ENCODE assay signal across 27 cellular contexts in genomic region chr6:24534329-24534728, GRCh38.
"Had no signal": no experiment of that assay in that cellular context is flagged by ENCODE, and none has a peak within 500 bp of the region (broad histone marks: within the 10 kb centered on the region; RNA-seq: fewer than 3 reads in every experiment).

No MANE protein-coding gene starts in this region.

- H3K4me2 ChIP-seq: neural progenitor cell had no signal

- H2AFZ ChIP-seq: neural progenitor cell had no signal

- H3K36me3 Mint-ChIP-seq: natural killer cell had no signal

- H3K9me3 Mint-ChIP-seq: naive thymus-derived CD4-positive, alpha-beta T cell; natural killer cell; nephron; neural progenitor cell; stimulated activated effector memory CD8-positive, alpha-beta T cell treated with anti-CD3 and anti-CD28 coated beads, Interleukin-12 subunit alpha, Interleukin-12 subunit beta, amount 100 ng/mL, for 72 hours; stimulated activated naive B cell treated with anti-CD40 and anti-IgM and Interleukin-4, amounts not matched to agents 10 μg/mL and 1 μg/mL and 100 μg/mL, for 72 hours; stimulated activated naive CD8-positive, alpha-beta T cell treated with anti-CD3 and anti-CD28 coated beads, Interleukin-15, Interleukin-2, amounts not matched to agents 100 ng/mL and 50 ng/mL, for 24 hours; type B pancreatic cell had no signal

- ATAC-seq: naive thymus-derived CD4-positive, alpha-beta T cell; natural killer cell; pancreas; psoas muscle; right cardiac atrium; right lobe of liver; stimulated activated effector memory CD8-positive, alpha-beta T cell treated with anti-CD3 and anti-CD28 coated beads, Interleukin-12 subunit alpha, Interleukin-12 subunit beta, amount 100 ng/mL, for 72 hours; stimulated activated naive B cell treated with anti-CD40 and anti-IgM and Interleukin-4, amounts not matched to agents 10 μg/mL and 1 μg/mL and 100 μg/mL, for 72 hours had no signal

- H3K4me3 Mint-ChIP-seq: naive thymus-derived CD4-positive, alpha-beta T cell; natural killer cell; nephron; neural progenitor cell; stimulated activated effector memory CD8-positive, alpha-beta T cell treated with anti-CD3 and anti-CD28 coated beads, Interleukin-12 subunit alpha, Interleukin-12 subunit beta, amount 100 ng/mL, for 72 hours; stimulated activated naive B cell treated with anti-CD40 and anti-IgM and Interleukin-4, amounts not matched to agents 10 μg/mL and 1 μg/mL and 100 μg/mL, for 72 hours; stimulated activated naive CD8-positive, alpha-beta T cell treated with anti-CD3 and anti-CD28 coated beads, Interleukin-15, Interleukin-2, amounts not matched to agents 100 ng/mL and 50 ng/mL, for 24 hours; type B pancreatic cell had no signal

- H3K27me3 Mint-ChIP-seq: naive thymus-derived CD4-positive, alpha-beta T cell; stimulated activated naive B cell treated with anti-CD40 and anti-IgM and Interleukin-4, amounts not matched to agents 10 μg/mL and 1 μg/mL and 100 μg/mL, for 72 hours; stimulated activated naive CD8-positive, alpha-beta T cell treated with anti-CD3 and anti-CD28 coated beads, Interleukin-15, Interleukin-2, amounts not matched to agents 100 ng/mL and 50 ng/mL, for 24 hours; type B pancreatic cell had no signal

- DNase-seq: naive thymus-derived CD4-positive, alpha-beta T cell; natural killer cell; nucleus accumbens; pancreas; psoas muscle; right cardiac atrium; right lobe of liver; sigmoid colon; small intestine; stimulated activated CD4-positive, alpha-beta T cell treated with anti-CD3 and anti-CD28 coated beads, Interleukin-15, amount 100 ng/mL, for 24 hours; stimulated activated CD4-positive, alpha-beta T cell treated with anti-CD3 and anti-CD28 coated beads, Interleukin-2, amount 100 ng/mL, for 24 hours; stimulated activated CD4-positive, alpha-beta T cell treated with anti-CD3 and anti-CD28 coated beads, Interleukin-2, amount 100 ng/mL, for 48 hours; stimulated activated CD4-positive, alpha-beta T cell treated with anti-CD3 and anti-CD28 coated beads, Interleukin-4, amount 100 ng/mL, for 24 hours; stimulated activated naive B cell treated with anti-CD40 and anti-IgM and Interleukin-4, amounts not matched to agents 10 μg/mL and 1 μg/mL and 100 μg/mL, for 72 hours; stimulated activated naive CD4-positive, alpha-beta T cell treated with Interleukin-2 at 50 U/mL for 16 hours; stomach; testis; tibial artery; transverse colon had no signal

- H3K4me1 ChIP-seq: pancreas, psoas muscle, right lobe of liver, sigmoid colon, stomach, testis, tibial artery, transverse colon, vagina had no signal

- FAIRE-seq: pancreas, small intestine, urothelium cell line had no signal

- H3K4me1 Mint-ChIP-seq: natural killer cell; nephron; stimulated activated effector memory CD8-positive, alpha-beta T cell treated with anti-CD3 and anti-CD28 coated beads, Interleukin-12 subunit alpha, Interleukin-12 subunit beta, amount 100 ng/mL, for 72 hours; stimulated activated naive B cell treated with anti-CD40 and anti-IgM and Interleukin-4, amounts not matched to agents 10 μg/mL and 1 μg/mL and 100 μg/mL, for 72 hours had no signal

- H3K36me3 ChIP-seq: neural progenitor cell, neutrophil had no signal

- H3K9ac ChIP-seq: neural progenitor cell had no signal

- H3K27me3 ChIP-seq: neural progenitor cell, neutrophil, pancreas, right lobe of liver, sigmoid colon, stomach, testis, tibial artery, transverse colon, vagina had no signal

- H3K4me3 ChIP-seq: neural progenitor cell, pancreas, psoas muscle, right lobe of liver, sigmoid colon, stomach, testis, tibial artery, transverse colon, vagina had no signal

- H3K27ac Mint-ChIP-seq: natural killer cell; nephron; neural progenitor cell; stimulated activated effector memory CD8-positive, alpha-beta T cell treated with anti-CD3 and anti-CD28 coated beads, Interleukin-12 subunit alpha, Interleukin-12 subunit beta, amount 100 ng/mL, for 72 hours; stimulated activated naive B cell treated with anti-CD40 and anti-IgM and Interleukin-4, amounts not matched to agents 10 μg/mL and 1 μg/mL and 100 μg/mL, for 72 hours; stimulated activated naive CD8-positive, alpha-beta T cell treated with anti-CD3 and anti-CD28 coated beads, Interleukin-15, Interleukin-2, amounts not matched to agents 100 ng/mL and 50 ng/mL, for 24 hours; type B pancreatic cell had no signal

- H3K9me3 ChIP-seq: neutrophil, pancreas, psoas muscle, right lobe of liver, sigmoid colon, stomach, testis, tibial artery, transverse colon, vagina had no signal

- H3K27ac ChIP-seq: neural progenitor cell, neutrophil, pancreas, psoas muscle, right lobe of liver, sigmoid colon, stomach, testis, tibial artery, transverse colon, vagina had no signal
